ENCODE assay signal across 23 cellular contexts in genomic region chrY:10200065-10200464, GRCh38.
DNase-seq lines count a peak whose midpoint lies in the region; ATAC-seq, FAIRE-seq and TF ChIP-seq lines count a peak whose summit lies in the region.
"Had no signal": no experiment of that assay in that cellular context is flagged by ENCODE, and none has a peak within 500 bp of the region (broad histone marks: within the 10 kb centered on the region; RNA-seq: fewer than 3 reads in every experiment).

No MANE protein-coding gene starts in this region.

- H3K27me3 Mint-ChIP-seq in osteocyte (ENCODE audit: unreplicated experiment), result no peaks in the 10 kb centered on the region

- H3K36me3 ChIP-seq in aorta (ENCODE audit: control insufficient read depth in 1 of 2, insufficient read depth in 2 of 2, low read length in 1 of 2) (no peaks in the 10 kb centered on the region), PC-9 (ENCODE audit: low read depth) (no peaks in the 10 kb centered on the region)

- no peaks in the 10 kb centered on the region for H3K79me2 ChIP-seq in PC-9 (ENCODE audit: low read depth)

- H3K4me3 ChIP-seq in aorta (ENCODE audit: low read length in 2 of 2) (no peak overlapping the region), PC-9 (no peak overlapping the region)
- H3K4me3 ChIP-seq: GM12878 had no signal

- no peaks in the 10 kb centered on the region for H3K4me1 ChIP-seq in aorta (ENCODE audit: control insufficient read depth in 1 of 2, insufficient read depth in 2 of 2, low read length in 2 of 2)
- H3K4me1 ChIP-seq in PC-9 (replicated peaks; ENCODE audit: insufficient read depth), result no peaks in the 10 kb centered on the region

- peaks cover 4% of the 10 kb centered on the region for H3K9me3 ChIP-seq in aorta (ENCODE audit: control insufficient read depth, low read length)
- H3K9me3 ChIP-seq in PC-9 (ENCODE audit: insufficient read depth, low read depth), result no peaks in the 10 kb centered on the region

- H3K27me3 ChIP-seq in aorta (ENCODE audit: control insufficient read depth in 1 of 2, insufficient read depth in 2 of 2, low read length in 1 of 2), result no peaks in the 10 kb centered on the region
- no peaks in the 10 kb centered on the region for H3K27me3 ChIP-seq in PC-9 (ENCODE audit: insufficient read depth, low read depth)

- TF ChIP-seq CTCF in osteocyte (IDR thresholded peaks at IDR 0.05) (no peak), PC-9 (conservative IDR thresholded peaks at IDR 0.05) (no peak)

- peak; percentile 92 for FAIRE-seq in colon (lab: Jason Lieb, UNC)
- FAIRE-seq: GM12878, H54 had no signal

- no peak overlapping the region for H3K27ac Mint-ChIP-seq in osteocyte (ENCODE audit: unreplicated experiment)
- H3K27ac Mint-ChIP-seq: CD14-positive monocyte had no signal

- H3K36me3 Mint-ChIP-seq in osteocyte (ENCODE audit: unreplicated experiment), result no peaks in the 10 kb centered on the region
- H3K36me3 Mint-ChIP-seq: CD14-positive monocyte had no signal

- no peak overlapping the region for H3K27ac ChIP-seq in aorta (ENCODE audit: low read depth in 1 of 2, low read length in 2 of 2)
- H3K27ac ChIP-seq in PC-9, result no peak overlapping the region
- H3K27ac ChIP-seq: 22Rv1 had no signal

- CTCF ChIA-PET in PC-9 (lab: Charles Lee), result no interaction called here

- 29 to 84% methylated on average over 6 to 15 of the region's 15 CpGs for WGBS in aorta, 2 donors

- H3F3A ChIP-seq in PC-9 (ENCODE audit: insufficient read depth, low read depth), result no peaks in the 10 kb centered on the region

- ATAC-seq in aorta (ENCODE audit: low FRiP score) (no peak), left cardiac atrium (no peak)
- ATAC-seq: GM12878 had no signal

- intact Hi-C loops in aorta (cut with DNase I) (no loop called here), left cardiac atrium (cut with DNase I) (no loop called here), PC-9 (cut with micrococcal nuclease; ENCODE audit: unreplicated experiment) (no loop called here)

- H2AFZ ChIP-seq in PC-9, result no peak overlapping the region

- no peaks in the 10 kb centered on the region for H3K9me2 ChIP-seq in PC-9 (ENCODE audit: insufficient read depth)

- peak; percentile 4 for DNase-seq in activated CD4-positive, alpha-beta T cell treated with anti-CD3 and anti-CD28 coated beads for 48 hours
- no peak for DNase-seq in activated CD4-positive, alpha-beta T cell treated with anti-CD3 and anti-CD28 coated beads, Interleukin-2, amount 50 U/mL, for 48 hours
- DNase-seq in osteocyte (ENCODE audit: extremely low spot score, unreplicated experiment), result peak; percentile 60
- DNase-seq in aorta, result peak; percentile 15 to 31
- DNase-seq in left cardiac atrium, result no peak
- no peak for DNase-seq in PC-9
- DNase-seq in activated CD8-positive, alpha-beta memory T cell treated with anti-CD3 and anti-CD28 coated beads for 24 hours, result no peak
- DNase-seq: KG1, MV-4-11, NCI-H1417, NCI-H187, NCI-H2107, NCI-H2227 treated with DMSO at 0.1 percent for 48 hours, NCI-H510A treated with DMSO at 0.1 percent for 48 hours, NCI-H774, OCI-M1, RPMI8226, SHP77 treated with DMSO at 0.1 percent for 48 hours had no signal

- H3K4me1 Mint-ChIP-seq in osteocyte (ENCODE audit: unreplicated experiment), result no peaks in the 10 kb centered on the region
- H3K4me1 Mint-ChIP-seq: CD14-positive monocyte had no signal

- no peak overlapping the region for H3K4me2 ChIP-seq in PC-9

- H3K9me3 Mint-ChIP-seq in osteocyte (ENCODE audit: unreplicated experiment), result no peaks in the 10 kb centered on the region

- BruUV-seq in PC-9 (replicated peaks; lab: Mats Ljungman, UMichigan), result no TSS peak

- H3K4me3 Mint-ChIP-seq in osteocyte (ENCODE audit: unreplicated experiment), result no peak overlapping the region
- H3K4me3 Mint-ChIP-seq: CD14-positive monocyte had no signal

- no peaks in the 10 kb centered on the region for H4K20me1 ChIP-seq in PC-9 (ENCODE audit: insufficient read depth)

- POLR2A ChIA-PET in PC-9 (lab: Charles Lee; ENCODE audit: unreplicated experiment), result no interaction called here

Comparison
In these comparisons a context has a peak if more than half of its experiments do, and no peak if none do; other contexts are left out.
1. DNase-seq: peak in activated CD4-positive, alpha-beta T cell treated with anti-CD3 and anti-CD28 coated beads for 48 hours (single experiment), osteocyte (single experiment) and aorta (2 of 2); none in activated CD4-positive, alpha-beta T cell treated with anti-CD3 and anti-CD28 coated beads, Interleukin-2, amount 50 U/mL, for 48 hours (0 of 2), left cardiac atrium (single experiment), PC-9 (0 of 2) and activated CD8-positive, alpha-beta memory T cell treated with anti-CD3 and anti-CD28 coated beads for 24 hours (single experiment).